ENCODE assay signal across 21 cellular contexts in genomic region chr5:173668245-173668800, GRCh38.
"Had no signal": no experiment of that assay in that cellular context is flagged by ENCODE, and none has a peak within 500 bp of the region (broad histone marks: within the 10 kb centered on the region; RNA-seq: fewer than 3 reads in every experiment).

No MANE protein-coding gene starts in this region.

- DNase-seq: activated CD4-positive, alpha-beta memory T cell treated with anti-CD3 and anti-CD28 coated beads, Interleukin-2, amount 10 ng/mL, durations not matched to agents 7 days and 5 days; activated CD4-positive, alpha-beta T cell treated with anti-CD3 and anti-CD28 coated beads for 1 hour; activated CD4-positive, alpha-beta T cell treated with anti-CD3 and anti-CD28 coated beads, Interleukin-2, amount 10 ng/mL, durations not matched to agents 7 days and 5 days; activated naive CD4-positive, alpha-beta T cell; activated T-cell treated with anti-CD3 and anti-CD28 coated beads, Interleukin-2, amount 50 U/mL, for 48 hours; effector CD8-positive, alpha-beta T cell; esophagus squamous epithelium; foreskin melanocyte; heart right ventricle; left ventricle myocardium superior; nephron progenitor cell; occipital lobe; right cardiac atrium; stimulated activated naive CD4-positive, alpha-beta T cell treated with Interleukin-2 at 50 U/mL for 16 hours; SW 1271; T-helper 9 cell; upper lobe of left lung had no signal

- H3K36me3 Mint-ChIP-seq: activated naive CD4-positive, alpha-beta T cell treated with anti-CD3 and anti-CD28 coated beads, Interleukin-2, amount 50 U/mL, for 72 hours had no signal

- H3K4me3 ChIP-seq: esophagus squamous epithelium, heart right ventricle, thoracic aorta, upper lobe of left lung had no signal

- H3K4me3 Mint-ChIP-seq: activated CD4-positive, alpha-beta memory T cell treated with anti-CD3 and anti-CD28 coated beads, Interleukin-2, amount 10 ng/mL, durations not matched to agents 7 days and 5 days; activated CD4-positive, alpha-beta T cell treated with anti-CD3 and anti-CD28 coated beads, Interleukin-2, amount 10 ng/mL, durations not matched to agents 7 days and 5 days; nephron progenitor cell; T-helper 1 cell treated with Interleukin-12 subunit alpha and Interleukin-12 subunit beta and Interleukin-4 antibody, amounts not matched to agents 30 μg/mL and 1 μg/mL, for 36 hours had no signal

- ATAC-seq: activated naive CD4-positive, alpha-beta T cell treated with anti-CD3 and anti-CD28 coated beads, Interleukin-2, amount 50 U/mL, for 72 hours; heart right ventricle; left ventricle myocardium superior had no signal

- H3K27me3 ChIP-seq: heart right ventricle, upper lobe of left lung had no signal

- H3K27ac ChIP-seq: epithelial cell of prostate, esophagus squamous epithelium, heart right ventricle, thoracic aorta, upper lobe of left lung had no signal

- H3K27me3 Mint-ChIP-seq: activated CD4-positive, alpha-beta memory T cell treated with anti-CD3 and anti-CD28 coated beads, Interleukin-2, amount 10 ng/mL, durations not matched to agents 7 days and 5 days; activated CD4-positive, alpha-beta T cell treated with anti-CD3 and anti-CD28 coated beads, Interleukin-2, amount 10 ng/mL, durations not matched to agents 7 days and 5 days had no signal

- H3K9me3 Mint-ChIP-seq: activated CD4-positive, alpha-beta memory T cell treated with anti-CD3 and anti-CD28 coated beads, Interleukin-2, amount 10 ng/mL, durations not matched to agents 7 days and 5 days; activated naive CD4-positive, alpha-beta T cell treated with anti-CD3 and anti-CD28 coated beads, Interleukin-2, amount 50 U/mL, for 72 hours; T-helper 1 cell treated with Interleukin-12 subunit alpha and Interleukin-12 subunit beta and Interleukin-4 antibody, amounts not matched to agents 30 μg/mL and 1 μg/mL, for 36 hours had no signal

- H3K9me3 ChIP-seq: esophagus squamous epithelium, thoracic aorta, upper lobe of left lung had no signal

- H3K27ac Mint-ChIP-seq: activated CD4-positive, alpha-beta memory T cell treated with anti-CD3 and anti-CD28 coated beads, Interleukin-2, amount 10 ng/mL, durations not matched to agents 7 days and 5 days; activated CD4-positive, alpha-beta T cell treated with anti-CD3 and anti-CD28 coated beads, Interleukin-2, amount 10 ng/mL, durations not matched to agents 7 days and 5 days; activated naive CD4-positive, alpha-beta T cell treated with anti-CD3 and anti-CD28 coated beads, Interleukin-2, amount 50 U/mL, for 72 hours; nephron progenitor cell; T-helper 1 cell treated with Interleukin-12 subunit alpha and Interleukin-12 subunit beta and Interleukin-4 antibody, amounts not matched to agents 30 μg/mL and 1 μg/mL, for 36 hours had no signal

- H3K36me3 ChIP-seq: esophagus squamous epithelium, heart right ventricle, thoracic aorta, upper lobe of left lung had no signal

- H3K4me1 Mint-ChIP-seq: activated CD4-positive, alpha-beta memory T cell treated with anti-CD3 and anti-CD28 coated beads, Interleukin-2, amount 10 ng/mL, durations not matched to agents 7 days and 5 days; activated CD4-positive, alpha-beta T cell treated with anti-CD3 and anti-CD28 coated beads, Interleukin-2, amount 10 ng/mL, durations not matched to agents 7 days and 5 days had no signal
